In genomic region chr11:72301486-72301885, GRCh38 we compare ENCODE assay signal across 9 cellular contexts. TPM values are rescaled to one million over a fixed set of nuclear protein-coding genes. Genes with fewer than 3 reads are reported as not detected.
"Had no signal": no experiment of that assay in that cellular context is flagged by ENCODE, and none has a peak within 500 bp of the region (broad histone marks: within the 10 kb centered on the region; RNA-seq: fewer than 3 reads in every experiment).

No MANE protein-coding gene starts in this region.

- H2AFZ ChIP-seq: GM23248 had no signal

- ATAC-seq: HepG2 had no signal

- H3K4me3 ChIP-seq: GM23248 had no signal

- H3K9ac ChIP-seq: GM23248 had no signal

- H3K27ac ChIP-seq: GM23248 had no signal

- H3K4me3 Mint-ChIP-seq: IgD-negative memory B cell had no signal

- DNase-seq: GM23248, GOT3, H7, HCEC 1CT, KBM-7 had no signal

- H3K27me3 Mint-ChIP-seq: IgD-negative memory B cell had no signal

- H3K27ac Mint-ChIP-seq: IgD-negative memory B cell had no signal

RNA-seq across cellular contexts. Expression of gene PHOX2A, which starts 57.5 kb away (rescaled TPM):
- total RNA-seq: GM23248, H4, HepG2, HT-29 had no signal
- polyA plus RNA-seq: GM23248, HepG2, IgD-negative memory B cell had no signal
